ENCODE assay signal across 1 cellular context in the genomic region with DNA sequence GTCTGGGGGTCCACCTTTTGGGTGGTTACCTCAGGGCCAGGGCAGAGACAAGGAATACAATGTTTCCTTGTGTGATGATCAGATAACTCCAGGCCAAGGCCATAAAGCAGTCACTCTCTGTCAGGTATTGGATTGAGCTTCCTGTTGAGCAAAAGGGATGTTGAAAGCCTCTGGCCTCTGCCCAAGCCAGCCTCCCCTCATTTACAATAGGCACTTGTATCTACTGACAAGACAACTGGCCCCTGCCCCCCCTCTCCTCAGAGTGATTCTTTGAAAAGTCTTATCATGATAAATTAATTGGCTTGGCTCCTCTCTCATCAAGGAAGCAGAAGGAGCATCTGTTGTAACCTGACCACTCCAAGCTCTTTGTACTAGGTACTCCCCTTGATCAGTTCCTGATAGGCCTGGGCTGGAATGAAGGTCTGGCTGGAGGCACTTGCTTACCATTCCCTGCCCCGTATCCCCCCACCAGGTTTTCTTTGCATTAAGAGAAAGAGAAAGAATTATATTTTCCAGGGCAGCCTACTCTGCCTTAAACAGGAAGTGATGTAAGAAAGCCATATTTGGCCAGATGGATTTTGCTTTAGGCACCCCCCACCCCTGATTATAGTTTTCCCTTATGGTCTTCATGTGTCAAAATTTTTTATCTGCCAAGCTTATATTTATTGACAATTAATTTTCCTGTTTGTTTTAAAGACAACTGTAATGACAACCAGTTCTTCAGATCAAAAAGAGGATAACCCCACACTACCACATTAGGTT.
TF ChIP-seq lines count a peak whose summit lies in the region.

No MANE protein-coding gene starts in this region.

TF ChIP-seq in GM12878, 131 proteins besides CTCF, POLR2A, EP300 and RAD21:
- TF ChIP-seq MEF2A (IDR thresholded peaks at IDR 0.05; ENCODE audit: insufficient read depth, low read depth, low read length): no peak
- peak; percentile 79 to 97 for TF ChIP-seq SRF (IDR thresholded peaks at IDR 0.05; ENCODE audit: low read depth in 2 of 2, low read length in 2 of 2)
- no peak for TF ChIP-seq JUND (IDR thresholded peaks at IDR 0.05; ENCODE audit: low read depth, low read length)
- TF ChIP-seq, protein P1, sequence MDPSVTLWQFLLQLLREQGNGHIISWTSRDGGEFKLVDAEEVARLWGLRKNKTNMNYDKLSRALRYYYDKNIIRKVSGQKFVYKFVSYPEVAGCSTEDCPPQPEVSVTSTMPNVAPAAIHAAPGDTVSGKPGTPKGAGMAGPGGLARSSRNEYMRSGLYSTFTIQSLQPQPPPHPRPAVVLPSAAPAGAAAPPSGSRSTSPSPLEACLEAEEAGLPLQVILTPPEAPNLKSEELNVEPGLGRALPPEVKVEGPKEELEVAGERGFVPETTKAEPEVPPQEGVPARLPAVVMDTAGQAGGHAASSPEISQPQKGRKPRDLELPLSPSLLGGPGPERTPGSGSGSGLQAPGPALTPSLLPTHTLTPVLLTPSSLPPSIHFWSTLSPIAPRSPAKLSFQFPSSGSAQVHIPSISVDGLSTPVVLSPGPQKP (IDR thresholded peaks at IDR 0.05; ENCODE audit: low read depth, low read length): peak; percentile 65; the same call in 1 of the 2 replicates
- TF ChIP-seq ZNF592 (IDR thresholded peaks at IDR 0.05): no peak
TF ChIP-seq in GM12878: peak in this region for 2.
